ENCODE assay signal across 8 cellular contexts in the genomic region with DNA sequence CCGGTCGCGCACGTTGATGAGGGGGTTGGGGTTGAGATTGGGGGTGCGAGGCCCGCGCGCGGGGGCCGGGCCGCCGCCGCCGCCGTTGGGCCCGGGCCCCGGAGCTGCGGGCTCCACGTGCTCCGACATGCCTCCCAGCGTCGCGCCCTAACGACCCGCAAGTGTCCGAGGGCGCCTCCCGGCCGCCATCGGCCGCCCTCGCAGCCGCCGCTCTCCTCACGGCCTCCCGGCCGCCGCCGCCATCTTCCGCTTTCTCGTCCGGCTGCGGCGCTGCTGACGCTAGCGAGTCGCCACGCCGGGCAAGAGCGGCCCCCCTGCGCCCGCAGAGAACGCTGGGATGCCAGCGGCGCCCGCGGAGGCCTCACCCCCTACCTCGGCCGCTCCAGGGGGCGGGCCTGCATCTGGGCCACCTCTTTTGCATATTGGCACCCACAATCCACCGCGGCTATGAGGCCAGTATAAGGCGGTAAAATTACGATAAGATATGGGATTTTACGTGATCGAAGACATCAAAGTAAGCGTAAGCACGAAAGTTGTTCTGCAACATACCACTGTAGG. TPM values are rescaled to one million over a fixed set of nuclear protein-coding genes. Genes with fewer than 3 reads are reported as not detected.
DNase-seq lines count a peak whose midpoint lies in the region; ATAC-seq and FAIRE-seq lines count a peak whose summit lies in the region.

A gene (minus strand): TSS at position 256 of the 558 bp plus-strand sequence. CDS start 127 bp downstream, at position 129.

- POLR2A ChIA-PET in activated CD8-positive, alpha-beta memory T cell treated with anti-CD3 and anti-CD28 coated beads for 36 hours (lab: Charles Lee): interaction anchor here (0.6 to 1.4 kb wide), 5 partner anchors 19 to 248 kb away, joined by 3 to 4 read pairs (median 3); a partner anchor contains a TSS

- DNase-seq in COR-L47 (lab: John Stamatoyannopoulos, UW) (peak; percentile 97), HTR-8/SVneo (ENCODE audit: insufficient read length, low spot score) (peak; percentile 86), NOMO-1 treated with DMSO at 0.1 percent for 48 hours (lab: John Stamatoyannopoulos, UW; ENCODE audit: unreplicated experiment) (peak; percentile 94), medulla oblongata (ENCODE audit: extremely low spot score) (peak; percentile 98)
- DNase-seq in effector CD4-positive, alpha-beta T cell: peak; percentile 98
- DNase-seq in stimulated activated CD4-positive, alpha-beta T cell treated with anti-CD3 and anti-CD28 coated beads, TNF-alpha, amount 100 ng/mL, for 48 hours (ENCODE audit: low read depth in 3 of 3): peak; percentile 94 to 97 (median 95)

- peak; percentile 38 for FAIRE-seq in HTR-8/SVneo (lab: Jason Lieb, UNC)

- CTCF ChIA-PET in activated CD8-positive, alpha-beta memory T cell treated with anti-CD3 and anti-CD28 coated beads for 36 hours (lab: Charles Lee): interaction anchor here (0.7 to 1.2 kb wide), 5 partner anchors 11 to 93 kb away, joined by 3 to 5 read pairs (median 3); a partner anchor contains a TSS

- peak; percentile 64 for ATAC-seq in GM21367 (IDR thresholded peaks at IDR 0.05; ENCODE audit: unreplicated experiment)

RNA-seq across cellular contexts. Expression of the gene that starts here (rescaled TPM):
- 100 to 1,000 TPM; 132 to 141 TPM for total RNA-seq in activated CD8-positive, alpha-beta memory T cell treated with anti-CD3 and anti-CD28 coated beads for 36 hours

Comparison
In these comparisons a context has a peak if more than half of its experiments do, and no peak if none do; other contexts are left out.
1. Peak in every context shown above with its lines: DNase-seq and ATAC-seq.